9 cellular contexts compared by ENCODE assay signal in the genomic region with DNA sequence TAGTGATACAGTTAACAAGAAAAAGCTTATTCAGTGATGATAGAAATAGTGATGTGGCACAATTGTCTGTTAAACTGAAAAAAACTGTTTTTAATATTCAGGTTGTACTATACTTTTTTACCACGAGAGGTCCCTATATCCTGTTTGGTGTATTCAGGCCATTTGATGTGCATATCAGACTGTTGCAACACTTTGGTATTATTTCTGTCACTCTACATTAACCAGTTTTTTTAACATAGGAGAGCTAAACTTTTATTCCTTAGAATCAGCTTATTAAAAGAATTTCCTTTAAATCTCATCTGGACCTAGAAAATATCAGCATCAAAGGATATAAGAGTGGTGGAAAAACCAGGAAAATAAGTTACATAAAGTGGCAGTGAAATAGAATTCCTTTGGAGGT. TPM values are rescaled to one million over a fixed set of nuclear protein-coding genes. Genes with fewer than 3 reads are reported as not detected.
DNase-seq lines count a peak whose midpoint lies in the region; ATAC-seq and TF ChIP-seq lines count a peak whose summit lies in the region.
"Had no signal": no experiment of that assay in that cellular context is flagged by ENCODE, and none has a peak within 500 bp of the region (broad histone marks: within the 10 kb centered on the region; RNA-seq: fewer than 3 reads in every experiment).

No MANE protein-coding gene starts in this region.

- H3K23ac ChIP-seq in mesenchymal stem cell (ENCODE audit: low read length in 2 of 2), result no peak overlapping the region

- H2BK120ac ChIP-seq in mesenchymal stem cell (ENCODE audit: low read depth, low read length), result no peak overlapping the region

- no peak overlapping the region for H3K18ac ChIP-seq in mesenchymal stem cell (ENCODE audit: low read depth in 1 of 2, low read length in 2 of 2)

- DNase-seq in EL, result peak; percentile 53
- peak; percentile 55 for DNase-seq in HCEC 1CT
- DNase-seq in NOMO-1 treated with dmso at 0.1 percent for 144 hours (lab: John Stamatoyannopoulos, UW; ENCODE audit: unreplicated experiment), result peak; percentile 10
- DNase-seq in coronary artery (ENCODE audit: low spot score), result no peak
- peak; percentile 64 for DNase-seq in mesenchymal stem cell
- DNase-seq in stimulated activated effector memory CD8-positive, alpha-beta T cell treated with anti-CD3 and anti-CD28 coated beads, Interleukin-12 subunit alpha, Interleukin-12 subunit beta, amount 100 ng/mL, for 72 hours (ENCODE audit: low spot score in 2 of 2), result no peak
- DNase-seq in NCI-H345 (lab: John Stamatoyannopoulos, UW), result no peak

- no peaks in the 10 kb centered on the region for H3K4me1 Mint-ChIP-seq in stimulated activated memory B cell treated with anti-CD40 and anti-IgM and Interleukin-4, amounts not matched to agents 10 μg/mL and 1 μg/mL and 100 μg/mL, for 72 hours
- H3K4me1 Mint-ChIP-seq in stimulated activated effector memory CD8-positive, alpha-beta T cell treated with anti-CD3 and anti-CD28 coated beads, Interleukin-12 subunit alpha, Interleukin-12 subunit beta, amount 100 ng/mL, for 72 hours, result no peaks in the 10 kb centered on the region

- no peaks in the 10 kb centered on the region for H3K27me3 ChIP-seq in mesenchymal stem cell (ENCODE audit: control insufficient read depth in 1 of 2, insufficient read depth in 1 of 2, low read length in 2 of 2)

- TF ChIP-seq CTCF in coronary artery (IDR thresholded peaks at IDR 0.05), result peak; percentile 35

- no peak overlapping the region for H4K8ac ChIP-seq in mesenchymal stem cell (ENCODE audit: low read length)

- no peak overlapping the region for H4K91ac ChIP-seq in mesenchymal stem cell (ENCODE audit: low read length)

- peaks cover 7% of the 10 kb centered on the region for H3K36me3 Mint-ChIP-seq in stimulated activated memory B cell treated with anti-CD40 and anti-IgM and Interleukin-4, amounts not matched to agents 10 μg/mL and 1 μg/mL and 100 μg/mL, for 72 hours
- H3K36me3 Mint-ChIP-seq in stimulated activated effector memory CD8-positive, alpha-beta T cell treated with anti-CD3 and anti-CD28 coated beads, Interleukin-12 subunit alpha, Interleukin-12 subunit beta, amount 100 ng/mL, for 72 hours, result no peaks in the 10 kb centered on the region

- no peak overlapping the region for H3K14ac ChIP-seq in mesenchymal stem cell (ENCODE audit: low read length in 2 of 2)

- no peak overlapping the region for H2BK5ac ChIP-seq in mesenchymal stem cell (ENCODE audit: low read depth, low read length, poor library complexity, severe bottlenecking)

- no peak overlapping the region for H2AFZ ChIP-seq in mesenchymal stem cell (ENCODE audit: low read depth, low read length)

- H3K4me3 Mint-ChIP-seq in stimulated activated memory B cell treated with anti-CD40 and anti-IgM and Interleukin-4, amounts not matched to agents 10 μg/mL and 1 μg/mL and 100 μg/mL, for 72 hours, result no peak overlapping the region
- H3K4me3 Mint-ChIP-seq in stimulated activated effector memory CD8-positive, alpha-beta T cell treated with anti-CD3 and anti-CD28 coated beads, Interleukin-12 subunit alpha, Interleukin-12 subunit beta, amount 100 ng/mL, for 72 hours, result no peak overlapping the region
- H3K4me3 Mint-ChIP-seq: T-helper 1 cell treated with Interleukin-12 subunit alpha and Interleukin-12 subunit beta and Interleukin-4 antibody, amounts not matched to agents 30 μg/mL and 1 μg/mL, for 36 hours had no signal

- H3K9me3 Mint-ChIP-seq in stimulated activated memory B cell treated with anti-CD40 and anti-IgM and Interleukin-4, amounts not matched to agents 10 μg/mL and 1 μg/mL and 100 μg/mL, for 72 hours, result no peaks in the 10 kb centered on the region
- no peaks in the 10 kb centered on the region for H3K9me3 Mint-ChIP-seq in stimulated activated effector memory CD8-positive, alpha-beta T cell treated with anti-CD3 and anti-CD28 coated beads, Interleukin-12 subunit alpha, Interleukin-12 subunit beta, amount 100 ng/mL, for 72 hours
- H3K9me3 Mint-ChIP-seq: T-helper 1 cell treated with Interleukin-12 subunit alpha and Interleukin-12 subunit beta and Interleukin-4 antibody, amounts not matched to agents 30 μg/mL and 1 μg/mL, for 36 hours had no signal

- H3K4ac ChIP-seq in mesenchymal stem cell (ENCODE audit: low read depth in 1 of 2, low read length in 2 of 2), result no peak overlapping the region

- H2AK5ac ChIP-seq in mesenchymal stem cell (ENCODE audit: low read length, severe bottlenecking), result no peak overlapping the region

- H3K27me3 Mint-ChIP-seq in stimulated activated memory B cell treated with anti-CD40 and anti-IgM and Interleukin-4, amounts not matched to agents 10 μg/mL and 1 μg/mL and 100 μg/mL, for 72 hours, result no peaks in the 10 kb centered on the region

- no peak overlapping the region for H2BK12ac ChIP-seq in mesenchymal stem cell (ENCODE audit: low read length in 2 of 2)

- no peak overlapping the region for H3K4me2 ChIP-seq in mesenchymal stem cell (ENCODE audit: low read length, poor library complexity, severe bottlenecking)

- ATAC-seq in stimulated activated memory B cell treated with anti-CD40 and anti-IgM and Interleukin-4, amounts not matched to agents 10 μg/mL and 1 μg/mL and 100 μg/mL, for 72 hours, result no peak
- ATAC-seq in stimulated activated effector memory CD8-positive, alpha-beta T cell treated with anti-CD3 and anti-CD28 coated beads, Interleukin-12 subunit alpha, Interleukin-12 subunit beta, amount 100 ng/mL, for 72 hours, result no peak

- H3K27ac Mint-ChIP-seq in stimulated activated memory B cell treated with anti-CD40 and anti-IgM and Interleukin-4, amounts not matched to agents 10 μg/mL and 1 μg/mL and 100 μg/mL, for 72 hours, result no peak overlapping the region
- no peak overlapping the region for H3K27ac Mint-ChIP-seq in stimulated activated effector memory CD8-positive, alpha-beta T cell treated with anti-CD3 and anti-CD28 coated beads, Interleukin-12 subunit alpha, Interleukin-12 subunit beta, amount 100 ng/mL, for 72 hours
- H3K27ac Mint-ChIP-seq: T-helper 1 cell treated with Interleukin-12 subunit alpha and Interleukin-12 subunit beta and Interleukin-4 antibody, amounts not matched to agents 30 μg/mL and 1 μg/mL, for 36 hours had no signal

- no peaks in the 10 kb centered on the region for H3K9me3 ChIP-seq in mesenchymal stem cell (ENCODE audit: control insufficient read depth, low read length)

- H3K4me3 ChIP-seq in coronary artery, result no peak overlapping the region
- H3K4me3 ChIP-seq in mesenchymal stem cell (ENCODE audit: insufficient read depth in 1 of 2, low read depth in 1 of 2, low read length in 2 of 2), result no peak overlapping the region

- H3K27ac ChIP-seq in coronary artery (no peak overlapping the region), mesenchymal stem cell (ENCODE audit: low read length, poor library complexity, severe bottlenecking) (no peak overlapping the region)

- no CpG with 5 or more reads among the region's 1 CpG for whole genome bisulfite sequencing in mesenchymal stem cell

- peak overlapping the region; percentile 48 for H3K9ac ChIP-seq in mesenchymal stem cell (ENCODE audit: low read length)

- H3K4me1 ChIP-seq in mesenchymal stem cell (ENCODE audit: control insufficient read depth, insufficient read depth, low read depth, low read length), result peaks cover 2% of the 10 kb centered on the region

- no peak overlapping the region for H2BK15ac ChIP-seq in mesenchymal stem cell (ENCODE audit: low read depth, poor library complexity, severe bottlenecking)

- peaks cover 4% of the 10 kb centered on the region for H3K79me1 ChIP-seq in mesenchymal stem cell (replicated peaks; ENCODE audit: low read length, poor library complexity, severe bottlenecking)

- H3K36me3 ChIP-seq in mesenchymal stem cell (ENCODE audit: control insufficient read depth in 1 of 2, insufficient read depth in 2 of 2, low read depth in 1 of 2, low read length in 2 of 2), result no peaks in the 10 kb centered on the region

RNA-seq across cellular contexts. Expression of gene TSPYL4, which starts 36.8 kb away (rescaled TPM):
- 10.8 TPM for polyA plus RNA-seq in mesenchymal stem cell (2013, experiment 1 of 2)
- 10.7 TPM for polyA plus RNA-seq in mesenchymal stem cell (2013, experiment 2 of 2)

Comparison
In these comparisons a context has a peak if more than half of its experiments do, and no peak if none do; other contexts are left out.
1. DNase-seq: peak in EL (single experiment), HCEC 1CT (single experiment), NOMO-1 treated with dmso at 0.1 percent for 144 hours (single experiment) and mesenchymal stem cell (single experiment); none in coronary artery (single experiment), stimulated activated effector memory CD8-positive, alpha-beta T cell treated with anti-CD3 and anti-CD28 coated beads, Interleukin-12 subunit alpha, Interleukin-12 subunit beta, amount 100 ng/mL, for 72 hours (0 of 2) and NCI-H345 (single experiment).